In genomic region chr4:33841120-33841519, GRCh38 we compare ENCODE assay signal across 18 cellular contexts.
DNase-seq lines count a peak whose midpoint lies in the region; ATAC-seq, FAIRE-seq and TF ChIP-seq lines count a peak whose summit lies in the region.
"Had no signal": no experiment of that assay in that cellular context is flagged by ENCODE, and none has a peak within 500 bp of the region (broad histone marks: within the 10 kb centered on the region; RNA-seq: fewer than 3 reads in every experiment).

No MANE protein-coding gene starts in this region.

- H3K4me3 ChIP-seq in H7 (ENCODE audit: insufficient read depth, low read depth, low read length) (no peak overlapping the region), ovary (no peak overlapping the region)
- H3K4me3 ChIP-seq: BLaER1 treated with 17β-estradiol and CSF1 and Interleukin-3, amounts not matched to agents 10 nM and 100 nM had no signal

- CTCF ChIA-PET in WTC11 (lab: Charles Lee), result no interaction called here

- POLR2A ChIA-PET in WTC11 (lab: Charles Lee), result interaction anchor here (0.6 kb wide), 1 partner anchor 419 kb away, joined by 3 read pairs; no protein-coding TSS in a partner anchor

- no peak for TF ChIP-seq POLR2A in ovary (IDR thresholded peaks at IDR 0.05)

- no peak for FAIRE-seq in GM19239 (lab: Jason Lieb, UNC)
- no peak for FAIRE-seq in D721Med (lab: Jason Lieb, UNC)
- FAIRE-seq: GM12891 had no signal

- 32 to 52% (median 44%) methylated on average over 1 of the region's 1 CpG for WGBS in ovary, 3 donors

- H3K36me3 Mint-ChIP-seq in WTC11 (peaks cover 39% of the 10 kb centered on the region), mesothelial cell of epicardium (peaks cover 12% of the 10 kb centered on the region)
- H3K36me3 Mint-ChIP-seq: CD4-positive, CD25-positive, alpha-beta regulatory T cell had no signal

- no peaks in the 10 kb centered on the region for H3K36me3 ChIP-seq in H7 (replicated peaks; ENCODE audit: control insufficient read depth, insufficient read depth, low read length)
- no peaks in the 10 kb centered on the region for H3K36me3 ChIP-seq in ovary
- H3K36me3 ChIP-seq: BLaER1 treated with 17β-estradiol and CSF1 and Interleukin-3, amounts not matched to agents 10 nM and 100 nM had no signal

- H3K4me3 Mint-ChIP-seq in WTC11, result peak overlapping the region; percentile 41
- H3K4me3 Mint-ChIP-seq in mesothelial cell of epicardium, result no peak overlapping the region
- H3K4me3 Mint-ChIP-seq: CD4-positive, CD25-positive, alpha-beta regulatory T cell; HFFc6 had no signal

- no peaks in the 10 kb centered on the region for H3K27me3 Mint-ChIP-seq in WTC11 (ENCODE audit: low read depth)
- H3K27me3 Mint-ChIP-seq in mesothelial cell of epicardium (ENCODE audit: low read depth), result no peaks in the 10 kb centered on the region
- H3K27me3 Mint-ChIP-seq: CD4-positive, CD25-positive, alpha-beta regulatory T cell had no signal

- H3K9me3 Mint-ChIP-seq in WTC11, result peaks cover 25% of the 10 kb centered on the region
- peaks cover 19% of the 10 kb centered on the region for H3K9me3 Mint-ChIP-seq in mesothelial cell of epicardium

- H3K27ac Mint-ChIP-seq in WTC11 (peak overlapping the region; percentile 96), mesothelial cell of epicardium (peak overlapping the region; percentile 51)
- H3K27ac Mint-ChIP-seq: CD4-positive, CD25-positive, alpha-beta regulatory T cell; HFFc6 had no signal

- ATAC-seq in WTC11 (peak; percentile 57), HG03280 (IDR thresholded peaks at IDR 0.05; ENCODE audit: unreplicated experiment) (no peak)

- no peaks in the 10 kb centered on the region for H3K9me3 ChIP-seq in ovary

- DNase-seq in H7 (peak; percentile 19), WTC11 (ENCODE audit: low spot score) (no peak), iPS DF 4.7 (ENCODE audit: extremely low read depth, low spot score) (peak; percentile 30), mesothelial cell of epicardium (ENCODE audit: low spot score in 2 of 2, unreplicated experiment in 2 of 2) (no peak), GM19239 (ENCODE audit: insufficient read length, low spot score) (no peak), ovary (no peak), D721Med (ENCODE audit: insufficient read length, low spot score) (no peak)
- DNase-seq: ACHN; CD4-positive, CD25-positive, alpha-beta regulatory T cell; DMS 273 treated with DMSO at 0.1 percent for 48 hours; DMS79; EL; HCEC 1CT; HFFc6 had no signal

- no peak overlapping the region for H3K27ac ChIP-seq in ovary
- H3K27ac ChIP-seq: BLaER1 treated with 17β-estradiol and CSF1 and Interleukin-3, amounts not matched to agents 10 nM and 100 nM; HL-60 had no signal

- H3K27me3 ChIP-seq in H7 (ENCODE audit: control insufficient read depth, insufficient read depth, low read length) (no peaks in the 10 kb centered on the region), ovary (no peaks in the 10 kb centered on the region)
- H3K27me3 ChIP-seq: BLaER1 treated with 17β-estradiol and CSF1 and Interleukin-3, amounts not matched to agents 10 nM and 100 nM had no signal

- H3K4me1 Mint-ChIP-seq in WTC11 (peaks cover 34% of the 10 kb centered on the region), mesothelial cell of epicardium (peaks cover 8% of the 10 kb centered on the region)
- H3K4me1 Mint-ChIP-seq: CD4-positive, CD25-positive, alpha-beta regulatory T cell had no signal

- H3K4me1 ChIP-seq in ovary (ENCODE audit: insufficient read depth), result no peaks in the 10 kb centered on the region
- H3K4me1 ChIP-seq: BLaER1 treated with 17β-estradiol and CSF1 and Interleukin-3, amounts not matched to agents 10 nM and 100 nM had no signal

- intact Hi-C loops in ovary (cut with DNase I), result no loop called here

- TF ChIP-seq EP300 in ovary (IDR thresholded peaks at IDR 0.05), result no peak

- TF ChIP-seq CTCF in WTC11 (IDR thresholded peaks at IDR 0.05), result no peak
- TF ChIP-seq CTCF in mesothelial cell of epicardium (IDR thresholded peaks at IDR 0.05; ENCODE audit: unreplicated experiment), result no peak
- TF ChIP-seq CTCF in ovary (IDR thresholded peaks at IDR 0.05), result no peak
- TF ChIP-seq CTCF in D721Med (IDR thresholded peaks at IDR 0.05; ENCODE audit: insufficient read depth, missing control alignments), result no peak

TF ChIP-seq in WTC11, 78 proteins besides CTCF, POLR2A, EP300 and RAD21:
- TF ChIP-seq MAX (CRISPR knock-in tag; IDR thresholded peaks at IDR 0.05) (no peak), ZNF281 (CRISPR knock-in tag; IDR thresholded peaks at IDR 0.05) (no peak), NR3C1 (CRISPR knock-in tag; conservative IDR thresholded peaks at IDR 0.05; ENCODE audit: low read depth) (no peak), FOXJ3 (CRISPR knock-in tag; IDR thresholded peaks at IDR 0.05; ENCODE audit: borderline replicate concordance) (no peak), FOXP1 (CRISPR knock-in tag; IDR thresholded peaks at IDR 0.05; ENCODE audit: borderline replicate concordance) (no peak), ELF4 (CRISPR knock-in tag; IDR thresholded peaks at IDR 0.05; ENCODE audit: low read depth) (no peak), PRDM15 (CRISPR knock-in tag; IDR thresholded peaks at IDR 0.05) (no peak), PRRX2 (CRISPR knock-in tag; IDR thresholded peaks at IDR 0.05) (no peak), ATF3 (CRISPR knock-in tag; conservative IDR thresholded peaks at IDR 0.05) (no peak)

Comparison
In these comparisons a context has a peak if more than half of its experiments do, and no peak if none do; other contexts are left out.
1. DNase-seq: peak in H7 (single experiment) and iPS DF 4.7 (single experiment); none in WTC11 (single experiment), mesothelial cell of epicardium (0 of 2), GM19239 (single experiment), ovary (0 of 5) and D721Med (single experiment).